Comparison of ENCODE assay signal across 2 cellular contexts in the genomic region with DNA sequence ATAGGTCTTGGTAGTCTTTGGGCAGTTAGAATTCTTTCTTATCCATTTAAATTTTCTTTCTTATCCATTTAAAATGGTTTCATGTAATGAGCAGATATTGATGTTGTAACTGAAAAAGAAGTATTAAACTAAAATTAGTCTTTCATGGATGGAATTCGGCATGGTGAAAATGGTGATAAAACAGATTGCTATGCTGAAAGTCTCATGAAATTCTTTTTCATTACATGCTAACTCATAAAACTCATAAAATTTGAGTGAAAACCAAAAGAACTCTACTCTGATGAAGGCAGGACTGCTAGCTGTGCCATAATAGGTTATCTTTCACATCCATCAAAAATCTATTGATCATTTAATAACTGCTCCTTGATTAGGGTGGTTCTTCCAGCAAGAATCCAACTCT.
TF ChIP-seq lines count a peak whose summit lies in the region.

No MANE protein-coding gene starts in this region.

TF ChIP-seq in SK-N-SH, 30 proteins besides CTCF, POLR2A, EP300 and RAD21:
- TF ChIP-seq FOSL2 (IDR thresholded peaks at IDR 0.05; ENCODE audit: borderline replicate concordance, low read depth), result no peak
- TF ChIP-seq POLR2AphosphoS5 (IDR thresholded peaks at IDR 0.05; ENCODE audit: low read depth, low read length), result no peak
- no peak for TF ChIP-seq SMC3 (IDR thresholded peaks at IDR 0.05; ENCODE audit: low read depth, low read length)
- TF ChIP-seq JUND (IDR thresholded peaks at IDR 0.05), result no peak
- no peak for TF ChIP-seq FOXJ3 (CRISPR knock-in tag; IDR thresholded peaks at IDR 0.05)
- no peak for TF ChIP-seq MEF2A (IDR thresholded peaks at IDR 0.05; ENCODE audit: borderline replicate concordance, low read depth)
- TF ChIP-seq RCOR1 (IDR thresholded peaks at IDR 0.05; ENCODE audit: low read length), result no peak
- no peak for TF ChIP-seq EZH2phosphoT487 (IDR thresholded peaks at IDR 0.05; ENCODE audit: borderline replicate concordance, low read depth)
- TF ChIP-seq ELF1 (IDR thresholded peaks at IDR 0.05), result no peak
- no peak for TF ChIP-seq RXRA (IDR thresholded peaks at IDR 0.05; ENCODE audit: borderline replicate concordance, low read depth)
- TF ChIP-seq, protein P1, sequence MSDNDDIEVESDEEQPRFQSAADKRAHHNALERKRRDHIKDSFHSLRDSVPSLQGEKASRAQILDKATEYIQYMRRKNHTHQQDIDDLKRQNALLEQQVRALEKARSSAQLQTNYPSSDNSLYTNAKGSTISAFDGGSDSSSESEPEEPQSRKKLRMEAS (IDR thresholded peaks at IDR 0.05; ENCODE audit: low read depth), result no peak
- TF ChIP-seq, protein P2, sequence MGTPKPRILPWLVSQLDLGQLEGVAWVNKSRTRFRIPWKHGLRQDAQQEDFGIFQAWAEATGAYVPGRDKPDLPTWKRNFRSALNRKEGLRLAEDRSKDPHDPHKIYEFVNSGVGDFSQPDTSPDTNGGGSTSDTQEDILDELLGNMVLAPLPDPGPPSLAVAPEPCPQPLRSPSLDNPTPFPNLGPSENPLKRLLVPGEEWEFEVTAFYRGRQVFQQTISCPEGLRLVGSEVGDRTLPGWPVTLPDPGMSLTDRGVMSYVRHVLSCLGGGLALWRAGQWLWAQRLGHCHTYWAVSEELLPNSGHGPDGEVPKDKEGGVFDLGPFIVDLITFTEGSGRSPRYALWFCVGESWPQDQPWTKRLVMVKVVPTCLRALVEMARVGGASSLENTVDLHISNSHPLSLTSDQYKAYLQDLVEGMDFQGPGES (IDR thresholded peaks at IDR 0.05; ENCODE audit: low read depth, low read length), result no peak
- TF ChIP-seq, protein P3, sequence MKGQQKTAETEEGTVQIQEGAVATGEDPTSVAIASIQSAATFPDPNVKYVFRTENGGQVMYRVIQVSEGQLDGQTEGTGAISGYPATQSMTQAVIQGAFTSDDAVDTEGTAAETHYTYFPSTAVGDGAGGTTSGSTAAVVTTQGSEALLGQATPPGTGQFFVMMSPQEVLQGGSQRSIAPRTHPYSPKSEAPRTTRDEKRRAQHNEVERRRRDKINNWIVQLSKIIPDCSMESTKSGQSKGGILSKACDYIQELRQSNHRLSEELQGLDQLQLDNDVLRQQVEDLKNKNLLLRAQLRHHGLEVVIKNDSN (IDR thresholded peaks at IDR 0.05; ENCODE audit: borderline replicate concordance, low read depth), result no peak
- no peak for TF ChIP-seq FOXM1 (IDR thresholded peaks at IDR 0.05; ENCODE audit: low read depth)
- TF ChIP-seq CHD2 (IDR thresholded peaks at IDR 0.05; ENCODE audit: low read length, partially characterized antibody), result no peak
- no peak for TF ChIP-seq NFIC (IDR thresholded peaks at IDR 0.05; ENCODE audit: borderline replicate concordance)

TF ChIP-seq in SK-N-SH treated with all-trans-retinoic acid at 6 μM for 48 hours, 23 proteins besides CTCF, POLR2A, EP300 and RAD21:
- TF ChIP-seq ZNF565 (CRISPR knock-in tag; conservative IDR thresholded peaks at IDR 0.05; ENCODE audit: low read depth) (no peak), SNAI2 (CRISPR knock-in tag; IDR thresholded peaks at IDR 0.05) (no peak), PPARA (CRISPR knock-in tag; IDR thresholded peaks at IDR 0.05; ENCODE audit: borderline replicate concordance) (no peak), ISL1 (CRISPR knock-in tag; IDR thresholded peaks at IDR 0.05) (no peak), ZFP30 (CRISPR knock-in tag; IDR thresholded peaks at IDR 0.05) (no peak), GLIS3 (CRISPR knock-in tag; IDR thresholded peaks at IDR 0.05) (no peak)
- TF ChIP-seq, protein P4, sequence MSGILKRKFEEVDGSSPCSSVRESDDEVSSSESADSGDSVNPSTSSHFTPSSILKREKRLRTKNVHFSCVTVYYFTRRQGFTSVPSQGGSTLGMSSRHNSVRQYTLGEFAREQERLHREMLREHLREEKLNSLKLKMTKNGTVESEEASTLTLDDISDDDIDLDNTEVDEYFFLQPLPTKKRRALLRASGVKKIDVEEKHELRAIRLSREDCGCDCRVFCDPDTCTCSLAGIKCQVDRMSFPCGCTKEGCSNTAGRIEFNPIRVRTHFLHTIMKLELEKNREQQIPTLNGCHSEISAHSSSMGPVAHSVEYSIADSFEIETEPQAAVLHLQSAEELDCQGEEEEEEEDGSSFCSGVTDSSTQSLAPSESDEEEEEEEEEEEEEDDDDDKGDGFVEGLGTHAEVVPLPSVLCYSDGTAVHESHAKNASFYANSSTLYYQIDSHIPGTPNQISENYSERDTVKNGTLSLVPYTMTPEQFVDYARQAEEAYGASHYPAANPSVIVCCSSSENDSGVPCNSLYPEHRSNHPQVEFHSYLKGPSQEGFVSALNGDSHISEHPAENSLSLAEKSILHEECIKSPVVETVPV (CRISPR knock-in tag; IDR thresholded peaks at IDR 0.05), result no peak
- TF ChIP-seq, protein P5, sequence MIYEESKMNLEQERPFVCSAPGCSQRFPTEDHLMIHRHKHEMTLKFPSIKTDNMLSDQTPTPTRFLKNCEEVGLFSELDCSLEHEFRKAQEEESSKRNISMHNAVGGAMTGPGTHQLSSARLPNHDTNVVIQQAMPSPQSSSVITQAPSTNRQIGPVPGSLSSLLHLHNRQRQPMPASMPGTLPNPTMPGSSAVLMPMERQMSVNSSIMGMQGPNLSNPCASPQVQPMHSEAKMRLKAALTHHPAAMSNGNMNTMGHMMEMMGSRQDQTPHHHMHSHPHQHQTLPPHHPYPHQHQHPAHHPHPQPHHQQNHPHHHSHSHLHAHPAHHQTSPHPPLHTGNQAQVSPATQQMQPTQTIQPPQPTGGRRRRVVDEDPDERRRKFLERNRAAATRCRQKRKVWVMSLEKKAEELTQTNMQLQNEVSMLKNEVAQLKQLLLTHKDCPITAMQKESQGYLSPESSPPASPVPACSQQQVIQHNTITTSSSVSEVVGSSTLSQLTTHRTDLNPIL (CRISPR knock-in tag; IDR thresholded peaks at IDR 0.05; ENCODE audit: low read depth), result no peak
